ENCODE assay signal across 11 cellular contexts in the genomic region with DNA sequence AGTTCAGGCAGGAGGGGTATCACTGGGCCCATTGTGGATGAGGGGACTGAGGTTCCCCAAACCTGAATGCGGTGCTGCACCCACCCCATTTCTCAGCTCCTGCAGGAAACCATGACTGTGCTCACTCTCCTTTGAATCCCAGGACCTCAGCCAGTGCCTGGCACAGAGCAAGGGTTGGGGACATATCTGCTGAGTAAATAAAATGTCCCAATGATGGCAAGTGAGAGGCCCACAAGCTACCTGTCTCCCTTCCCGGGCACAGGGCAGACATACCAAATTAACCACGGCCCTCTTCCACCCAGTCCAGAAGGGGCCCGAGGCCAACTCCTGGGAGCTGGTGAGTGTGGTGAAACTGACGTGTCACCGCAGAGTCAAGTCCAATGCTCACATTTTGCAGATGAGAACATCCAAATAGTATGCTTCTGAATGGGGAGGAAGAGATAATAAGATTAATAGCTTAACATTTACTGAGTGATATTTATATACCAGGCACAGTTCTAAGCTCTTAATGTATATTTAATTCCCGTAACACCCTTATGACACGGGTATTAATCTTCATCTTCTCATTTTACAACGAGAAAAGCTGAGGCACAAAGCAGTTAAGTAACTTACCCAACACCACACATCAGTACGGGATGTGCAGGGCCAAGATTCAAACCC.
DNase-seq lines count a peak whose midpoint lies in the region; ATAC-seq and TF ChIP-seq lines count a peak whose summit lies in the region.
"Had no signal": no experiment of that assay in that cellular context is flagged by ENCODE, and none has a peak within 500 bp of the region (broad histone marks: within the 10 kb centered on the region; RNA-seq: fewer than 3 reads in every experiment).

No MANE protein-coding gene starts in this region.

- DNase-seq in GM23248 = peak; percentile 95
- peak; percentile 60 for DNase-seq in hepatic stellate cell (ENCODE audit: low spot score)
- peak in 2 of 49 donors; percentile 13 to 16 for DNase-seq in substantia nigra (lab: John Stamatoyannopoulos, UW)
- DNase-seq in Peyer's patch = no peak
- no peak for DNase-seq in mesenteric fat pad (ENCODE audit: low spot score)
- no peak for DNase-seq in activated CD8-positive, alpha-beta memory T cell treated with anti-CD3 and anti-CD28 coated beads, Interleukin-2, amount 50 U/mL, for 48 hours
- DNase-seq: activated CD4-positive, alpha-beta T cell treated with anti-CD3 and anti-CD28 coated beads for 36 hours had no signal

- in situ Hi-C loops in GM23248 (cut with MboI) = no loop called here

- WGBS in GM23248 (ENCODE audit: low coverage in 1 of 2, low lambda C conversion rate in 2 of 2, missing lambda C conversion rate in 2 of 2), 2 experiments = 11 to 13% methylated on average over 10 of the region's 10 CpGs

- peaks cover 4% of the 10 kb centered on the region for H3K36me3 Mint-ChIP-seq in brain
- H3K36me3 Mint-ChIP-seq: activated naive CD4-positive, alpha-beta T cell treated with anti-CD3 and anti-CD28 coated beads, Interleukin-2, amount 50 U/mL, for 24 hours had no signal

- H2AFZ ChIP-seq in GM23248 = no peak overlapping the region; the same call in 1 of the 2 replicates

- H3K27me3 Mint-ChIP-seq in brain = peaks cover 5% of the 10 kb centered on the region
- H3K27me3 Mint-ChIP-seq: activated CD4-positive, alpha-beta T cell treated with anti-CD3 and anti-CD28 coated beads for 36 hours; activated naive CD4-positive, alpha-beta T cell treated with anti-CD3 and anti-CD28 coated beads, Interleukin-2, amount 50 U/mL, for 24 hours; progenitor cell of endocrine pancreas had no signal

- H3F3A ChIP-seq in GM23248 (ENCODE audit: insufficient read depth) = peaks cover 31% of the 10 kb centered on the region

- TF ChIP-seq CTCF in brain (conservative IDR thresholded peaks at IDR 0.05) = no peak
- TF ChIP-seq CTCF in Peyer's patch (IDR thresholded peaks at IDR 0.05) = no peak

- H3K4me1 Mint-ChIP-seq in brain = peaks cover 75% of the 10 kb centered on the region
- H3K4me1 Mint-ChIP-seq: activated CD4-positive, alpha-beta T cell treated with anti-CD3 and anti-CD28 coated beads for 36 hours; activated naive CD4-positive, alpha-beta T cell treated with anti-CD3 and anti-CD28 coated beads, Interleukin-2, amount 50 U/mL, for 24 hours had no signal

- peak overlapping the region; percentile 38 to 98 (median 85) for H3K27ac Mint-ChIP-seq in brain
- H3K27ac Mint-ChIP-seq: activated CD4-positive, alpha-beta T cell treated with anti-CD3 and anti-CD28 coated beads for 36 hours; activated naive CD4-positive, alpha-beta T cell treated with anti-CD3 and anti-CD28 coated beads, Interleukin-2, amount 50 U/mL, for 24 hours; progenitor cell of endocrine pancreas had no signal

- H3K9ac ChIP-seq in GM23248 = peak overlapping the region; percentile 68

- peaks cover 0 to 3% (median 0%) of the 10 kb centered on the region in 5 experiments for H3K9me3 Mint-ChIP-seq in brain
- H3K9me3 Mint-ChIP-seq: activated naive CD4-positive, alpha-beta T cell treated with anti-CD3 and anti-CD28 coated beads, Interleukin-2, amount 50 U/mL, for 24 hours had no signal

- no peak for TF ChIP-seq POLR2A in Peyer's patch (IDR thresholded peaks at IDR 0.05)

- H3K9me3 ChIP-seq in GM23248 (ENCODE audit: low read depth) (no peaks in the 10 kb centered on the region), Peyer's patch (no peaks in the 10 kb centered on the region)

- H3K4me3 Mint-ChIP-seq in brain = no peak overlapping the region
- H3K4me3 Mint-ChIP-seq: activated CD4-positive, alpha-beta T cell treated with anti-CD3 and anti-CD28 coated beads for 36 hours; activated naive CD4-positive, alpha-beta T cell treated with anti-CD3 and anti-CD28 coated beads, Interleukin-2, amount 50 U/mL, for 24 hours had no signal

- no peak overlapping the region; the same call in 1 of the 2 replicates for H3K4me3 ChIP-seq in GM23248
- no peak overlapping the region for H3K4me3 ChIP-seq in Peyer's patch

- H3K4me2 ChIP-seq in GM23248 (ENCODE audit: unreplicated experiment) = peak overlapping the region; percentile 67

- H3K27me3 ChIP-seq in GM23248 (replicated peaks; ENCODE audit: insufficient read depth) (no peaks in the 10 kb centered on the region), Peyer's patch (no peaks in the 10 kb centered on the region)

- H3K79me2 ChIP-seq in GM23248 (ENCODE audit: insufficient read depth) = no peaks in the 10 kb centered on the region

- no peaks in the 10 kb centered on the region for H4K20me1 ChIP-seq in GM23248 (ENCODE audit: insufficient read depth)

- no peak for ATAC-seq in GM19035 (IDR thresholded peaks at IDR 0.05; ENCODE audit: unreplicated experiment)
- ATAC-seq: activated CD4-positive, alpha-beta T cell treated with anti-CD3 and anti-CD28 coated beads for 36 hours had no signal

- H3K27ac ChIP-seq in GM23248 = peak overlapping the region; percentile 94
- peak overlapping the region; percentile 97 for H3K27ac ChIP-seq in substantia nigra (ENCODE audit: low read depth, low read length, poor library complexity, severe bottlenecking)
- H3K27ac ChIP-seq in Peyer's patch = peak overlapping the region in 2 of 4 donors; percentile 10 to 35

- no peaks in the 10 kb centered on the region for H3K9me2 ChIP-seq in GM23248 (ENCODE audit: insufficient read depth)

- no peaks in the 10 kb centered on the region for H3K36me3 ChIP-seq in GM23248 (ENCODE audit: low read depth)
- no peaks in the 10 kb centered on the region for H3K36me3 ChIP-seq in Peyer's patch

- H3K4me1 ChIP-seq in GM23248 (ENCODE audit: insufficient read depth) = peaks cover 32% of the 10 kb centered on the region
- H3K4me1 ChIP-seq in Peyer's patch = peaks cover 0 to 3% (median 0%) of the 10 kb centered on the region in 4 donors

Comparison
In these comparisons a context has a peak if more than half of its experiments do, and no peak if none do; other contexts are left out.
1. DNase-seq: peak in GM23248 (single experiment) and hepatic stellate cell (single experiment); none in Peyer's patch (0 of 3), mesenteric fat pad (single experiment) and activated CD8-positive, alpha-beta memory T cell treated with anti-CD3 and anti-CD28 coated beads, Interleukin-2, amount 50 U/mL, for 48 hours (single experiment).